ENCODE assay signal across 24 cellular contexts in genomic region chr4:3229964-3230363, GRCh38. TPM values are rescaled to one million over a fixed set of nuclear protein-coding genes. Genes with fewer than 3 reads are reported as not detected.
"Had no signal": no experiment of that assay in that cellular context is flagged by ENCODE, and none has a peak within 500 bp of the region (broad histone marks: within the 10 kb centered on the region; RNA-seq: fewer than 3 reads in every experiment).

No MANE protein-coding gene starts in this region.

- H3K4me1 ChIP-seq: testis, vagina had no signal

- ATAC-seq: gastroesophageal sphincter; left colon; naive thymus-derived CD8-positive, alpha-beta T cell; sciatic nerve; stimulated activated naive B cell treated with anti-CD40 and anti-IgM and Interleukin-4, amounts not matched to agents 10 μg/mL and 1 μg/mL and 100 μg/mL, for 72 hours; stimulated activated naive CD8-positive, alpha-beta T cell treated with anti-CD3 and anti-CD28 coated beads, Interleukin-15, amount 100 ng/mL, for 72 hours; upper lobe of right lung had no signal

- H3K36me3 ChIP-seq: ovary had no signal

- H3K27me3 ChIP-seq: dorsolateral prefrontal cortex, esophagus muscularis mucosa, gastroesophageal sphincter, ovary, testis, tibial nerve, upper lobe of right lung, vagina had no signal

- H3K27ac ChIP-seq: dorsolateral prefrontal cortex, epithelial cell of prostate, esophagus muscularis mucosa, gastroesophageal sphincter, ovary, testis, tibial nerve, upper lobe of right lung, vagina had no signal

- DNase-seq: cortex of kidney; effector memory CD4-positive, alpha-beta T cell; foreskin fibroblast; glutamatergic neuron; immature natural killer cell; left colon; mammary epithelial cell; stimulated activated CD4-positive, alpha-beta T cell treated with anti-CD3 and anti-CD28 coated beads, Interleukin-2, amount 100 ng/mL, for 24 hours; stimulated activated CD4-positive, alpha-beta T cell treated with anti-CD3 and anti-CD28 coated beads, Interleukin-4, amount 100 ng/mL, for 4 hours; stimulated activated naive B cell treated with anti-CD40 and anti-IgM and Interleukin-4, amounts not matched to agents 10 μg/mL and 1 μg/mL and 100 μg/mL, for 72 hours; stimulated activated naive CD8-positive, alpha-beta T cell treated with anti-CD3 and anti-CD28 coated beads, Interleukin-15, amount 100 ng/mL, for 72 hours; testis; upper lobe of right lung had no signal

- H3K9me3 ChIP-seq: esophagus muscularis mucosa, gastroesophageal sphincter, ovary, testis, tibial nerve, upper lobe of right lung, vagina had no signal

- H3K4me3 ChIP-seq: dorsolateral prefrontal cortex, esophagus muscularis mucosa, gastroesophageal sphincter, ovary, testis, tibial nerve, upper lobe of right lung, vagina had no signal

- FAIRE-seq: endometrium, keratinocyte had no signal

RNA-seq across cellular contexts. Expression of gene MSANTD1, which starts 19.0 kb away (rescaled TPM):
- polyA plus RNA-seq: immature natural killer cell, keratinocyte had no signal
